In the genomic region with DNA sequence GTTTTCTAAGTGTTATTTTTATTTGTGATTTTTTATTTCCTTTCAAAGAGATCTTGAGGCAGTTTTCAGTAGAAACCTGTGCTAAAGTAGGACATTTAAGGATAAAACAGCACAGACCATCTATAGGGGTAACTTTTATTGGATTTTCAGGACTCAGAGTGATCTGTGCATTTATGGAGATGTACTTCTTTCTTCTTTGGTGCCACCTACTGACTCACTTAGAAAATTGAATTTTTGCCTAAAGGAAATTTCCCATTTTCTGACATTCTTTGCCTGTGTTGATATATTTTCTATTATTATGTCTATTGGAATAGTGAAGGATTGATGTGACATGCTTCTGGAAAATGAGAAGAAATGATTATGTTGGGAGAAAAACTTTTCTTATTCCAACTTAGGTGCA, we compare ENCODE assay signal across 8 cellular contexts.
A peak's percentile ranks its signal among the peaks of the same experiment; 100 is the strongest.
DNase-seq lines count a peak whose midpoint lies in the region; ATAC-seq, FAIRE-seq and TF ChIP-seq lines count a peak whose summit lies in the region.

No MANE protein-coding gene starts in this region.

- no peaks in the 10 kb centered on the region for H4K20me1 ChIP-seq in DND-41 (ENCODE audit: insufficient read depth, low read length)

- intact Hi-C loops in adrenal gland (cut with DNase I) (loop anchor here (10.0 kb wide), 1 partner anchor 309 kb away; no protein-coding TSS in a partner anchor), pancreas (cut with DNase I) (no loop called here)

- no peak for DNase-seq in DND-41
- no peak for DNase-seq in adrenal gland
- DNase-seq in left lobe of liver (ENCODE audit: low spot score), result no peak
- DNase-seq in pancreas, result no peak

- TF ChIP-seq RAD21 in Ishikawa (IDR thresholded peaks at IDR 0.05; ENCODE audit: low read depth), result peak; percentile 62

- H3K79me2 ChIP-seq in DND-41 (ENCODE audit: insufficient read depth, low read length), result no peaks in the 10 kb centered on the region

- TF ChIP-seq CTCF in DND-41 (IDR thresholded peaks at IDR 0.05; ENCODE audit: borderline replicate concordance, extremely low read depth, low read length, poor library complexity, severe bottlenecking), result peak; percentile 51
- TF ChIP-seq CTCF in adrenal gland (IDR thresholded peaks at IDR 0.05), result peak; percentile 18 to 55 (median 40)
- peak in 1 of 4 donors; percentile 13 for TF ChIP-seq CTCF in pancreas (IDR thresholded peaks at IDR 0.05)

- no peak for TF ChIP-seq POLR2A in adrenal gland (IDR thresholded peaks at IDR 0.05)

- no peaks in the 10 kb centered on the region for H3K36me3 ChIP-seq in DND-41 (ENCODE audit: insufficient read depth, low read length)
- H3K36me3 ChIP-seq in adrenal gland (replicated peaks in 1 of 2), result no peaks in the 10 kb centered on the region
- no peaks in the 10 kb centered on the region for H3K36me3 ChIP-seq in pancreas

- no peak for TF ChIP-seq EP300 in Ishikawa (IDR thresholded peaks at IDR 0.05; ENCODE audit: borderline replicate concordance)

- H3K4me2 ChIP-seq in DND-41 (ENCODE audit: insufficient read depth, low read length), result no peak overlapping the region

- H3K27me3 ChIP-seq in DND-41 (ENCODE audit: insufficient read depth, low read length, poor library complexity) (no peaks in the 10 kb centered on the region), adrenal gland (no peaks in the 10 kb centered on the region), pancreas (no peaks in the 10 kb centered on the region)

- H3K27ac ChIP-seq in DND-41 (ENCODE audit: low read length) (no peak overlapping the region), adrenal gland (no peak overlapping the region), pancreas (no peak overlapping the region)

- no peak for ATAC-seq in DND-41 (ENCODE audit: insufficient read depth, low read depth)
- peak; percentile 47 for ATAC-seq in left lobe of liver
- ATAC-seq in HG03521 (IDR thresholded peaks at IDR 0.05; ENCODE audit: unreplicated experiment), result no peak
- no peak for ATAC-seq in GM21825 (IDR thresholded peaks at IDR 0.05; ENCODE audit: unreplicated experiment)
- no peak for ATAC-seq in GM18520 (IDR thresholded peaks at IDR 0.05; ENCODE audit: unreplicated experiment)
- no peak for ATAC-seq in pancreas

- H2AFZ ChIP-seq in DND-41 (ENCODE audit: low read depth, low read length), result no peak overlapping the region

- FAIRE-seq in pancreas (lab: Jason Lieb, UNC), result no peak

- no peak overlapping the region for H3K9ac ChIP-seq in DND-41 (ENCODE audit: low read depth, low read length)

- H3K4me1 ChIP-seq in DND-41 (ENCODE audit: insufficient read depth, low read length), result no peaks in the 10 kb centered on the region
- no peaks in the 10 kb centered on the region for H3K4me1 ChIP-seq in adrenal gland (replicated peaks in 1 of 2)
- H3K4me1 ChIP-seq in pancreas, result no peaks in the 10 kb centered on the region

- H3K4me3 ChIP-seq in DND-41 (ENCODE audit: low read depth in 1 of 2, low read length in 2 of 2) (no peak overlapping the region), adrenal gland (no peak overlapping the region), pancreas (no peak overlapping the region)

- no peaks in the 10 kb centered on the region for H3K9me3 ChIP-seq in DND-41 (ENCODE audit: insufficient read depth, low read length, severe bottlenecking)
- H3K9me3 ChIP-seq in adrenal gland (replicated peaks in 1 of 3), result no peaks in the 10 kb centered on the region
- no peaks in the 10 kb centered on the region for H3K9me3 ChIP-seq in pancreas

TF ChIP-seq in Ishikawa, 13 proteins besides CTCF, POLR2A, EP300 and RAD21:
- TF ChIP-seq USF1 (IDR thresholded peaks at IDR 0.05), result no peak
- TF ChIP-seq ZBTB7A (IDR thresholded peaks at IDR 0.05; ENCODE audit: low read depth), result no peak

Comparison
In these comparisons a context has a peak if more than half of its experiments do, and no peak if none do; other contexts are left out.
1. intact Hi-C loops: an anchor here in adrenal gland (10.0 kb wide); none called in pancreas.